Comparison of ENCODE assay signal across 21 cellular contexts in the genomic region with DNA sequence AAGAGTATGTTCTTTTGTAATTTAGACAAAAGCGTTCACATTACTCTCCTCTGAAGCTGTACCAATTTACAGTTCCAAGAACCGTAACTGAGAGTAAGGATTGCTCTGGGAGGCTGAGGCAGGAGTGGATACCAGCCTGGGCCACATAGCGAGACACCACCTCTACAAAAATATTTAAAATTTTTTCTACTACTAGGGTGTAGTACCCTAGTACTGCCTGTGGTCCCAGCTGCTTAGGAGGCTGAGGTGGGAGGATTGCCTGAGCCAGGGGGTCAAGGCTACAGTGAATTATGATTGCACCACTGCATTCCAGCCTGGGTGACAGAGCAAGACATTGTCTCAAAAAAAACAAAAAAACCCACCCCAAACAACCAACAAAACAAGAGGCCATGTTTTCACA. TPM values are rescaled to one million over a fixed set of nuclear protein-coding genes. Genes with fewer than 3 reads are reported as not detected.
DNase-seq lines count a peak whose midpoint lies in the region; ATAC-seq and TF ChIP-seq lines count a peak whose summit lies in the region.
"Had no signal": no experiment of that assay in that cellular context is flagged by ENCODE, and none has a peak within 500 bp of the region (broad histone marks: within the 10 kb centered on the region; RNA-seq: fewer than 3 reads in every experiment).

No MANE protein-coding gene starts in this region.

- H3K4me3 ChIP-seq in NB4 (ENCODE audit: low read depth, low read length): no peak overlapping the region
- H3K4me3 ChIP-seq: BLaER1 treated with 17β-estradiol and CSF1 and Interleukin-3, amounts not matched to agents 10 nM and 100 nM had no signal

- no peak overlapping the region for H3K27ac Mint-ChIP-seq in glutamatergic neuron (ENCODE audit: unreplicated experiment)
- no peak overlapping the region for H3K27ac Mint-ChIP-seq in type B pancreatic cell
- H3K27ac Mint-ChIP-seq: IgD-negative memory B cell had no signal

- DNase-seq in EH (ENCODE audit: low read depth) (peak; percentile 1), NB4 (ENCODE audit: low read depth) (peak; percentile 32), glutamatergic neuron (no peak), type B pancreatic cell (ENCODE audit: extremely low spot score, unreplicated experiment) (no peak), germinal center (ENCODE audit: low spot score) (no peak), globus pallidus (ENCODE audit: low spot score) (no peak)
- DNase-seq: DND-41, NCI-H1417, NCI-H1930, NCI-H2171, NCI-H774, SW 1271 had no signal

- TF ChIP-seq POLR2A in NB4 (IDR thresholded peaks at IDR 0.05; ENCODE audit: extremely low read depth, insufficient read length): no peak

- ATAC-seq in GM18870 (IDR thresholded peaks at IDR 0.05; ENCODE audit: unreplicated experiment): no peak
- ATAC-seq: Panc1 had no signal

- H3K4me3 Mint-ChIP-seq in glutamatergic neuron (ENCODE audit: unreplicated experiment): no peak overlapping the region
- no peak overlapping the region for H3K4me3 Mint-ChIP-seq in type B pancreatic cell

- H3K36me3 Mint-ChIP-seq in glutamatergic neuron (ENCODE audit: unreplicated experiment): no peaks in the 10 kb centered on the region
- no peaks in the 10 kb centered on the region for H3K36me3 Mint-ChIP-seq in type B pancreatic cell
- H3K36me3 Mint-ChIP-seq: IgD-negative memory B cell had no signal

- H3K27me3 Mint-ChIP-seq in glutamatergic neuron (ENCODE audit: unreplicated experiment) (no peaks in the 10 kb centered on the region), type B pancreatic cell (peaks cover 10% of the 10 kb centered on the region)

- TF ChIP-seq CTCF in NB4 (IDR thresholded peaks at IDR 0.05; ENCODE audit: low read depth, low read length) (no peak), glutamatergic neuron (IDR thresholded peaks at IDR 0.05; ENCODE audit: partially characterized antibody, unreplicated experiment) (peak; percentile 22), type B pancreatic cell (conservative IDR thresholded peaks at IDR 0.05) (peak; percentile 48)

- H3K4me1 Mint-ChIP-seq in glutamatergic neuron (ENCODE audit: low read depth, unreplicated experiment) (no peaks in the 10 kb centered on the region), type B pancreatic cell (ENCODE audit: unreplicated experiment) (no peaks in the 10 kb centered on the region)
- H3K4me1 Mint-ChIP-seq: IgD-negative memory B cell had no signal

- no peaks in the 10 kb centered on the region for H3K9me3 Mint-ChIP-seq in glutamatergic neuron (ENCODE audit: unreplicated experiment)
- H3K9me3 Mint-ChIP-seq in type B pancreatic cell: no peaks in the 10 kb centered on the region

RNA-seq across cellular contexts. Expression of a gene that starts 12.1 kb away (rescaled TPM):
- not detected for total RNA-seq in glutamatergic neuron (ENCODE audit: unreplicated experiment)
- total RNA-seq in type B pancreatic cell (ENCODE audit: low replicate concordance): not detected in 2 replicates
- total RNA-seq: H1, HT-29, LHCN-M2, NCI-H460, SK-MEL-5 had no signal

RNA-seq across cellular contexts. Expression of a gene that starts 19.7 kb away (rescaled TPM):
- total RNA-seq in glutamatergic neuron (ENCODE audit: unreplicated experiment): not detected
- not detected in 2 replicates for total RNA-seq in type B pancreatic cell (ENCODE audit: low replicate concordance)
- total RNA-seq: H1, HT-29, LHCN-M2, NCI-H460, SK-MEL-5 had no signal

Comparison
In these comparisons a context has a peak if more than half of its experiments do, and no peak if none do; other contexts are left out.
1. DNase-seq: peak in EH (single experiment) and NB4 (single experiment); none in glutamatergic neuron (single experiment), type B pancreatic cell (single experiment), germinal center (single experiment) and globus pallidus (single experiment).